In the genomic region with DNA sequence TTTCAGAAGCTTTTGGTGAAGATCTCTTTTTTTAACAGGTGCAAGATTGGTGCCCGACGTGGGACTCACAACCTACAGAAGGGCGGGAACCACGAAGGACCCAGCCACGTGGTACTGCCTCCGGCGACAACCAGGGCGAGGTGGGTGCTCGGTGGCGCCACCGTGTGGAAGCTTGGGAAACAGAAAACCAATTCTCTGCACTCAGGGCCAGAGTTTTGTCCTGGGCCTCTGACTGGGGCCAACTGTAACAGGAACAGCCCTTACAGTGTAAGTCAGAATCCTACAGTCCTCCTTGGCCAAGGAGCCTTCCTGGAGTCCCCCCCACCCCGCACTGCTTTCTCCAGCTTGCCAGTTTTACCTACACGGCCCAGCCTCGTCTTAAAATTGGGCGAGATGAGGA, we compare ENCODE assay signal across 8 cellular contexts. TPM values are rescaled to one million over a fixed set of nuclear protein-coding genes. Genes with fewer than 3 reads are reported as not detected.
A peak's percentile ranks its signal among the peaks of the same experiment; 100 is the strongest.
DNase-seq lines count a peak whose midpoint lies in the region; ATAC-seq and TF ChIP-seq lines count a peak whose summit lies in the region.

No MANE protein-coding gene starts in this region.

- 47 to 50% methylated on average over 15 of the region's 15 CpGs for WGBS in aorta, 2 donors

- no peaks in the 10 kb centered on the region for H3K79me2 ChIP-seq in KMS-11 (ENCODE audit: insufficient read depth, low read depth)

- no peak overlapping the region for H3K4me3 Mint-ChIP-seq in nephron progenitor cell

- peaks cover 27% of the 10 kb centered on the region for H3K9me3 Mint-ChIP-seq in nephron progenitor cell

- ATAC-seq in aorta (ENCODE audit: low FRiP score) (no peak), HG02763 (IDR thresholded peaks at IDR 0.05; ENCODE audit: unreplicated experiment) (no peak), HG03378 (IDR thresholded peaks at IDR 0.05; ENCODE audit: unreplicated experiment) (no peak)

- H3K27ac ChIP-seq in KMS-11: no peak overlapping the region
- H3K27ac ChIP-seq in aorta (ENCODE audit: low read depth in 1 of 2, low read length in 2 of 2): no peak overlapping the region

- no peaks in the 10 kb centered on the region for H3K27me3 ChIP-seq in KMS-11 (ENCODE audit: insufficient read depth, low read depth)
- H3K27me3 ChIP-seq in aorta (ENCODE audit: control insufficient read depth in 1 of 2, insufficient read depth in 2 of 2, low read length in 1 of 2): no peaks in the 10 kb centered on the region

- no peak overlapping the region for H2AFZ ChIP-seq in KMS-11 (ENCODE audit: low read depth)

- no peak overlapping the region for H3K9ac ChIP-seq in KMS-11

- H3K36me3 Mint-ChIP-seq in nephron progenitor cell (ENCODE audit: low read depth): no peaks in the 10 kb centered on the region

- peak; percentile 11 for DNase-seq in CMK (ENCODE audit: low read depth)
- peak; percentile 30 to 45 for DNase-seq in activated CD4-positive, alpha-beta T cell treated with anti-CD3 and anti-CD28 coated beads for 4 hours
- peak; percentile 22 for DNase-seq in effector CD8-positive, alpha-beta T cell (lab: John Stamatoyannopoulos, UW)
- DNase-seq in nephron progenitor cell: peak; percentile 28
- DNase-seq in aorta: peak; percentile 76 to 84

- H3K9me3 ChIP-seq in aorta (ENCODE audit: control insufficient read depth, low read length): no peaks in the 10 kb centered on the region

- TF ChIP-seq CTCF in KMS-11 (conservative IDR thresholded peaks at IDR 0.05; ENCODE audit: low read depth, low read length) (peak; percentile 88), nephron progenitor cell (IDR thresholded peaks at IDR 0.05) (peak; percentile 11)

- peaks cover 14% of the 10 kb centered on the region for H3K27me3 Mint-ChIP-seq in nephron progenitor cell (ENCODE audit: low read depth, poor library complexity)

- no peak overlapping the region for H3K27ac Mint-ChIP-seq in nephron progenitor cell

- no peaks in the 10 kb centered on the region for H3K36me3 ChIP-seq in KMS-11 (ENCODE audit: insufficient read depth)
- H3K36me3 ChIP-seq in aorta (ENCODE audit: control insufficient read depth in 1 of 2, insufficient read depth in 2 of 2, low read length in 1 of 2): no peaks in the 10 kb centered on the region

- no peak overlapping the region for H3K4me2 ChIP-seq in KMS-11

- no peaks in the 10 kb centered on the region for H3K4me1 Mint-ChIP-seq in nephron progenitor cell

- no peaks in the 10 kb centered on the region for H4K20me1 ChIP-seq in KMS-11 (ENCODE audit: insufficient read depth)

- H3K4me1 ChIP-seq in KMS-11 (ENCODE audit: low read depth, poor library complexity, severe bottlenecking) (no peaks in the 10 kb centered on the region), aorta (ENCODE audit: control insufficient read depth in 1 of 2, insufficient read depth in 2 of 2, low read length in 2 of 2) (no peaks in the 10 kb centered on the region)

- intact Hi-C loops in aorta (cut with DNase I): no loop called here

- H3K4me3 ChIP-seq in KMS-11 (IDR thresholded peaks at IDR 0.05; ENCODE audit: insufficient read depth, low read depth, low read length): no peak overlapping the region
- no peak overlapping the region for H3K4me3 ChIP-seq in aorta (ENCODE audit: low read length in 2 of 2)

RNA-seq across cellular contexts. Expression of gene S100A7A, which starts 11.6 kb away (rescaled TPM):
- not detected for total RNA-seq in aorta
- polyA plus RNA-seq in aorta: not detected

RNA-seq across cellular contexts. Expression of gene S100A8, which starts 13.9 kb away (rescaled TPM):
- total RNA-seq in aorta: 100 to 1,000 TPM in 1 of 2 donors, 10 to 100 TPM in 1; 83.5 to 185 TPM
- polyA plus RNA-seq in aorta: 100 to 1,000 TPM in 1 of 2 donors, 10 to 100 TPM in 1; 48.2 to 218 TPM

RNA-seq across cellular contexts. Expression of gene S100A12, which starts 29.3 kb away (rescaled TPM):
- 10 to 100 TPM in 1 of 2 donors, 1 to 10 TPM in 1; 4.4 to 23.6 TPM for total RNA-seq in aorta
- 10 to 100 TPM in 1 of 2 donors, 1 to 10 TPM in 1; 1.7 to 58.6 TPM for polyA plus RNA-seq in aorta

RNA-seq across cellular contexts. Expression of gene S100A9, which starts 47.1 kb away (rescaled TPM):
- 100 to 1,000 TPM; 131 to 276 TPM for total RNA-seq in aorta
- polyA plus RNA-seq in aorta: 100 to 1,000 TPM; 110 to 485 TPM

RNA-seq across cellular contexts. Expression of gene S100A7, which starts 55.7 kb away (rescaled TPM):
- not detected for total RNA-seq in aorta
- not detected for polyA plus RNA-seq in aorta

Comparison
In these comparisons a context has a peak if more than half of its experiments do, and no peak if none do; other contexts are left out.
1. DNase-seq: peak in every context shown above with its lines; median percentile 80 in aorta; 38 in activated CD4-positive, alpha-beta T cell treated with anti-CD3 and anti-CD28 coated beads for 4 hours; 28 in nephron progenitor cell; 22 in effector CD8-positive, alpha-beta T cell; 11 in CMK.